ENCODE assay signal across 8 cellular contexts in the genomic region with DNA sequence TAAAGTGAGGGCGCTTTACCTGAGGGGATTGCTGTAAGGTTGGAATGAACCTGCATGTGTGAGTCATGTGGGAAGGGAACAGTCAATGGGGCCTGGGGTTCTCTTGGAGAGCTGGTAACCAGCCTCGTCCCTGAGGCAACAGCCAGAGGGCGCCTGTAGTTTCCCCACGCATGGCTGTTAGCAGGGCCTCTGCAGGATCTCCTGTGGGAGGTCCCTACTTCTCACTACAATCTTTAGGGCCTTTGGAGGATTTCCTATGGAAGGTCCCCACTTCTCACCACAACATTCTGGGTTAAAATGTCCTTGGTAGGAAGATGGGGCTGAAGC. TPM values are rescaled to one million over a fixed set of nuclear protein-coding genes. Genes with fewer than 3 reads are reported as not detected.
A peak's percentile ranks its signal among the peaks of the same experiment; 100 is the strongest.
DNase-seq lines count a peak whose midpoint lies in the region; ATAC-seq and TF ChIP-seq lines count a peak whose summit lies in the region.
"Not testable (repeated sequence)": the region's sequence is repeated elsewhere in the genome, so short reads cannot be mapped to it uniquely, and the experiment has no call there.

No MANE protein-coding gene starts in this region.

- not testable (repeated sequence) for H3K36me3 ChIP-seq in A673 (ENCODE audit: insufficient read depth, low read length, poor library complexity, severe bottlenecking); MM.1S (replicated peaks; ENCODE audit: insufficient read depth, low read length); psoas muscle (ENCODE audit: insufficient read depth in 1 of 2, low read depth in 1 of 2)

- peak overlapping the region; percentile 50 for H3K4me3 Mint-ChIP-seq in activated CD8-positive, alpha-beta memory T cell treated with anti-CD3 and anti-CD28 coated beads, Interleukin-2, amount 10 ng/mL, durations not matched to agents 7 days and 5 days

- in situ Hi-C loops in GM13977 (cut with MboI; ENCODE audit: low pct_unique_long_range_greater_than_20kb, low sequenced_read_pairs, unreplicated experiment), result loop anchor here (25.0 kb wide), 1 partner anchor 176 kb away; no protein-coding TSS in a partner anchor

- ATAC-seq in HG02678 (IDR thresholded peaks at IDR 0.05; ENCODE audit: unreplicated experiment) (peak; percentile 12), psoas muscle (peak; percentile 30 to 54 (median 45))
- peak; percentile 10 for ATAC-seq in activated CD8-positive, alpha-beta memory T cell treated with anti-CD3 and anti-CD28 coated beads, Interleukin-2, amount 10 ng/mL, durations not matched to agents 7 days and 5 days

- not testable (repeated sequence) for H3K36me3 Mint-ChIP-seq in activated CD8-positive, alpha-beta memory T cell treated with anti-CD3 and anti-CD28 coated beads, Interleukin-2, amount 10 ng/mL, durations not matched to agents 7 days and 5 days

- H3K27ac Mint-ChIP-seq in activated CD8-positive, alpha-beta memory T cell treated with anti-CD3 and anti-CD28 coated beads, Interleukin-2, amount 10 ng/mL, durations not matched to agents 7 days and 5 days, result not testable (repeated sequence)

- not testable (repeated sequence) for H3K9ac ChIP-seq in MM.1S (ENCODE audit: low read length)

- H2AFZ ChIP-seq in MM.1S (ENCODE audit: low read length), result not testable (repeated sequence)

- POLR2A ChIA-PET in A673 (lab: Charles Lee; ENCODE audit: low non-redundant PET), result not testable (repeated sequence)

- not testable (repeated sequence) for H3K4me1 ChIP-seq in A673 (ENCODE audit: insufficient read depth, low read length, poor library complexity, severe bottlenecking); MM.1S (ENCODE audit: low read length); psoas muscle

- H3K9me3 ChIP-seq in A673 (ENCODE audit: low read depth, low read length, poor library complexity, severe bottlenecking); MM.1S (replicated peaks; ENCODE audit: insufficient read depth, low read length); psoas muscle: not testable (repeated sequence)

- 52 to 73% (median 68%) methylated on average over 4 of the region's 4 CpGs for WGBS in psoas muscle, 3 donors

- H3K27me3 Mint-ChIP-seq in activated CD8-positive, alpha-beta memory T cell treated with anti-CD3 and anti-CD28 coated beads, Interleukin-2, amount 10 ng/mL, durations not matched to agents 7 days and 5 days, result peaks cover 20% of the 10 kb centered on the region

- peak overlapping the region; percentile 30 for H3K4me3 ChIP-seq in A673 (ENCODE audit: low read depth, low read length, poor library complexity, severe bottlenecking)
- H3K4me3 ChIP-seq in MM.1S (ENCODE audit: low read length); psoas muscle: not testable (repeated sequence)

- not testable (repeated sequence) for H3K27me3 ChIP-seq in A673 (replicated peaks; ENCODE audit: insufficient read depth, low read depth, low read length, poor library complexity); MM.1S (replicated peaks; ENCODE audit: insufficient read depth, low read length); psoas muscle (ENCODE audit: insufficient read depth in 3 of 3, low read length in 2 of 3)

- CTCF ChIA-PET in A673 (lab: Charles Lee), result not testable (repeated sequence)
- CTCF ChIA-PET in activated CD8-positive, alpha-beta memory T cell treated with anti-CD3 and anti-CD28 coated beads, Interleukin-2, amount 10 ng/mL, durations not matched to agents 7 days and 5 days (lab: Charles Lee), result interaction anchor here (1.5 to 1.6 kb wide), 2 partner anchors 11 to 106 kb away, joined by 4 to 6 read pairs; no protein-coding TSS in a partner anchor

- H3K9me3 Mint-ChIP-seq in activated CD8-positive, alpha-beta memory T cell treated with anti-CD3 and anti-CD28 coated beads, Interleukin-2, amount 10 ng/mL, durations not matched to agents 7 days and 5 days (ENCODE audit: low read depth), result not testable (repeated sequence)

- not testable (repeated sequence) for H3F3A ChIP-seq in MM.1S (ENCODE audit: insufficient read depth, low read length)

- TF ChIP-seq CTCF in A673 (conservative IDR thresholded peaks at IDR 0.05; ENCODE audit: low read depth, low read length), result peak; percentile 38
- TF ChIP-seq CTCF in GM13977 (IDR thresholded peaks at IDR 0.05; ENCODE audit: extremely low read depth, insufficient read depth, missing control alignments), result peak; percentile 52
- peak; percentile 21 for TF ChIP-seq CTCF in MM.1S (IDR thresholded peaks at IDR 0.05; ENCODE audit: low read length)
- not testable (repeated sequence) for TF ChIP-seq CTCF in psoas muscle (IDR thresholded peaks at IDR 0.05)

- not testable (repeated sequence) for BruUV-seq in A673 (replicated peaks; lab: Mats Ljungman, UMichigan)

- peak overlapping the region; percentile 12; the same call in 1 of the 2 replicates for H3K4me2 ChIP-seq in MM.1S (ENCODE audit: low read depth, low read length)

- not testable (repeated sequence) for H3K27ac ChIP-seq in A673 (ENCODE audit: low read depth, low read length, poor library complexity, severe bottlenecking); MM.1S (ENCODE audit: low read length)
- peak overlapping the region; percentile 23 for H3K27ac ChIP-seq in psoas muscle

- H4K20me1 ChIP-seq in MM.1S (ENCODE audit: insufficient read depth, low read length), result not testable (repeated sequence)

- not testable (repeated sequence) for H3K79me2 ChIP-seq in MM.1S (ENCODE audit: low read length)

- H3K9me2 ChIP-seq in MM.1S (replicated peaks; ENCODE audit: insufficient read depth, low read length), result not testable (repeated sequence)

- H3K4me1 Mint-ChIP-seq in activated CD8-positive, alpha-beta memory T cell treated with anti-CD3 and anti-CD28 coated beads, Interleukin-2, amount 10 ng/mL, durations not matched to agents 7 days and 5 days, result not testable (repeated sequence)

- peak; percentile 43 for DNase-seq in A673 (ENCODE audit: low spot score)
- not testable (repeated sequence) for DNase-seq in GM13977 (ENCODE audit: low spot score); psoas muscle
- DNase-seq in MM.1S, result peak; percentile 39
- peak; percentile 55 for DNase-seq in activated CD8-positive, alpha-beta memory T cell treated with anti-CD3 and anti-CD28 coated beads, Interleukin-2, amount 10 ng/mL, durations not matched to agents 7 days and 5 days
- DNase-seq in dermis blood vessel endothelial cell, result peak; percentile 44
- peak; percentile 19 for DNase-seq in iris pigment epithelial cell (ENCODE audit: low read depth)

- intact Hi-C loops in A673 (cut with micrococcal nuclease; ENCODE audit: unreplicated experiment); psoas muscle (cut with DNase I): not testable (repeated sequence)

RNA-seq across cellular contexts. Expression of a gene that starts 19.5 kb away (rescaled TPM):
- total RNA-seq in A673 (2021) (30.1 and 35.7 TPM in 2 replicates), dermis blood vessel endothelial cell (38.0 and 56.8 TPM in 2 replicates), psoas muscle (1 to 10 TPM; 1.1 to 5.0 (median 2.1) TPM)
- 100 to 1,000 TPM in 1 of 2 experiments, 10 to 100 TPM in 1; 58.8 to 132 TPM for total RNA-seq in activated CD8-positive, alpha-beta memory T cell treated with anti-CD3 and anti-CD28 coated beads, Interleukin-2, amount 10 ng/mL, durations not matched to agents 7 days and 5 days
- 1 to 10 TPM in 1 of 3 donors, under 1 TPM in 2; 0.16 to 1.0 (median 0.17) TPM for polyA plus RNA-seq in psoas muscle

RNA-seq across cellular contexts. Expression of a gene that starts 23.6 kb away (rescaled TPM):
- total RNA-seq in A673 (2021), result not detected in 2 replicates
- total RNA-seq in activated CD8-positive, alpha-beta memory T cell treated with anti-CD3 and anti-CD28 coated beads, Interleukin-2, amount 10 ng/mL, durations not matched to agents 7 days and 5 days, result 10 to 100 TPM; 19.6 to 26.7 TPM
- total RNA-seq in dermis blood vessel endothelial cell, result 5.6 and 30.9 TPM in 2 replicates
- 1 to 10 TPM; 6.2 to 7.8 (median 6.7) TPM for total RNA-seq in psoas muscle
- 1 to 10 TPM; 3.2 to 6.9 (median 6.1) TPM for polyA plus RNA-seq in psoas muscle
